8 cellular contexts compared by ENCODE assay signal in genomic region chr7:25117226-25118047, GRCh38. TPM values are rescaled to one million over a fixed set of nuclear protein-coding genes. Genes with fewer than 3 reads are reported as not detected.
DNase-seq lines count a peak whose midpoint lies in the region; ATAC-seq and TF ChIP-seq lines count a peak whose summit lies in the region.

No MANE protein-coding gene starts in this region.

- no peak for TF ChIP-seq EP300 in sigmoid colon (IDR thresholded peaks at IDR 0.05)

- H3K27me3 ChIP-seq in brain microvascular endothelial cell (replicated peaks) (no peaks in the 10 kb centered on the region), sigmoid colon (no peaks in the 10 kb centered on the region), tibial artery (no peaks in the 10 kb centered on the region)

- WGBS in sigmoid colon, 2 donors, result 6 to 32% methylated on average over 7 of the region's 7 CpGs

- in situ Hi-C loops in brain microvascular endothelial cell (cut with HindIII; ENCODE audit: low pct_ligation_motif_present, low sequenced_read_pairs), result no loop called here

- H3K9me3 Mint-ChIP-seq in effector memory CD8-positive, alpha-beta T cell, result no peaks in the 10 kb centered on the region

- peak in 1 of 2 donors; percentile 15 for TF ChIP-seq POLR2A in sigmoid colon (IDR thresholded peaks at IDR 0.05)

- no peaks in the 10 kb centered on the region for H3K27me3 Mint-ChIP-seq in effector memory CD8-positive, alpha-beta T cell

- H3K4me1 Mint-ChIP-seq in effector memory CD8-positive, alpha-beta T cell (ENCODE audit: low read depth in 2 of 2), result peaks cover 18 to 21% of the 10 kb centered on the region in 2 donors

- H3K36me3 ChIP-seq in brain microvascular endothelial cell (replicated peaks), result peaks cover 12% of the 10 kb centered on the region
- peaks cover 5 to 33% (median 8%) of the 10 kb centered on the region in 4 donors for H3K36me3 ChIP-seq in sigmoid colon
- H3K36me3 ChIP-seq in tibial artery, result peaks cover 19 to 35% (median 25%) of the 10 kb centered on the region in 3 donors

- peaks cover 56% of the 10 kb centered on the region for H3K36me3 Mint-ChIP-seq in effector memory CD8-positive, alpha-beta T cell (ENCODE audit: insufficient read depth)

- TF ChIP-seq CTCF in brain microvascular endothelial cell (IDR thresholded peaks at IDR 0.05; ENCODE audit: low read depth, low read length, missing control alignments) (no peak), sigmoid colon (IDR thresholded peaks at IDR 0.05) (no peak), tibial artery (IDR thresholded peaks at IDR 0.05) (no peak)

- ATAC-seq in GM19372 (IDR thresholded peaks at IDR 0.05; ENCODE audit: low read depth, unreplicated experiment) (peak; percentile 83), HG03159 (IDR thresholded peaks at IDR 0.05; ENCODE audit: unreplicated experiment) (peak; percentile 84)
- peak; percentile 78 for ATAC-seq in effector memory CD8-positive, alpha-beta T cell (replicated peaks)

- H3K9me3 ChIP-seq in sigmoid colon, result no peaks in the 10 kb centered on the region
- H3K9me3 ChIP-seq in tibial artery, result no peaks in the 10 kb centered on the region

- peak; percentile 77 for DNase-seq in DMS53 treated with DMSO at 0.1 percent for 48 hours (lab: John Stamatoyannopoulos, UW; ENCODE audit: unreplicated experiment)
- peak in 2 of 3 experiments; percentile 18 for DNase-seq in effector memory CD8-positive, alpha-beta T cell
- no peak for DNase-seq in NCI-H2196 treated with DMSO at 0.1 percent for 48 hours (lab: John Stamatoyannopoulos, UW; ENCODE audit: unreplicated experiment)
- no peak for DNase-seq in brain microvascular endothelial cell
- DNase-seq in sigmoid colon, result no peak
- no peak for DNase-seq in tibial artery

- no peak overlapping the region for H3K27ac ChIP-seq in brain microvascular endothelial cell
- no peak overlapping the region for H3K27ac ChIP-seq in sigmoid colon
- no peak overlapping the region for H3K27ac ChIP-seq in tibial artery

- H3K4me3 ChIP-seq in brain microvascular endothelial cell (ENCODE audit: low read depth, low read length) (no peak overlapping the region), sigmoid colon (no peak overlapping the region), tibial artery (no peak overlapping the region)

- intact Hi-C loops in sigmoid colon (cut with DNase I) (no loop called here), tibial artery (cut with DNase I; ENCODE audit: low total_unique reads) (no loop called here)

- H3K4me1 ChIP-seq in sigmoid colon (peaks cover 0 to 2% (median under 1%) of the 10 kb centered on the region in 4 donors), tibial artery (no peaks in the 10 kb centered on the region)

- peak overlapping the region; percentile 36 to 40 for H3K4me3 Mint-ChIP-seq in effector memory CD8-positive, alpha-beta T cell

- H3K27ac Mint-ChIP-seq in effector memory CD8-positive, alpha-beta T cell, result peak overlapping the region; percentile 9 to 91

RNA-seq across cellular contexts. Expression of gene CYCS, which starts 7.6 kb away (rescaled TPM):
- total RNA-seq in sigmoid colon, result 10 to 100 TPM; 33.2 to 69.2 (median 48.7) TPM
- polyA plus RNA-seq in sigmoid colon, result 100 to 1,000 TPM; 159 to 461 (median 336) TPM

Comparison
In these comparisons a context has a peak if more than half of its experiments do, and no peak if none do; other contexts are left out.
1. DNase-seq: peak in DMS53 treated with DMSO at 0.1 percent for 48 hours (single experiment) and effector memory CD8-positive, alpha-beta T cell (2 of 3); none in NCI-H2196 treated with DMSO at 0.1 percent for 48 hours (single experiment), brain microvascular endothelial cell (single experiment), sigmoid colon (single experiment) and tibial artery (0 of 2).
2. Peak in every context shown above with its lines, with median percentiles within 50 percentile points of each other: ATAC-seq.